Comparison of ENCODE assay signal across 11 cellular contexts in the genomic region with DNA sequence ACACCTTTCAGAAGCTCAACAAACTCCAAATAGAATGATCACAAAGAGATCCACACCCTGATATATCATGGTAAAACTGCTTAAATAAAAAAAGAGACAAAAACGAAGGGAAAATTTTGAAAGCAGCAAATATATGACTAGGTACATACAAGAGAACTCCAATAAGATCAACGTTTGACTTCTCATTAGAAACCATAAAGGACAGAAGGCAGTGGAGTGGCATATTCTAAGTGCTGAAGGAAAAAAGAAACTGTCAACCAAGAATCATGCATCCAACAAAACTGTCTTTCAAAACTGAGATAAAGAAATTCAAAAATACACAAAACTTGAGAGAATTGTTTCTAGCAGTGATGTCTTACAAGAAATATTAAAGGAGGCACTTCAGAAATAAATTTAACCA. TPM values are rescaled to one million over a fixed set of nuclear protein-coding genes. Genes with fewer than 3 reads are reported as not detected.
"Had no signal": no experiment of that assay in that cellular context is flagged by ENCODE, and none has a peak within 500 bp of the region (broad histone marks: within the 10 kb centered on the region; RNA-seq: fewer than 3 reads in every experiment).

No MANE protein-coding gene starts in this region.

- H3K9me3 Mint-ChIP-seq: GM23338 had no signal

- H3K4me2 ChIP-seq: GM23338 had no signal

- DNase-seq: H9, HCEC 1CT, HFFc6, KG1 had no signal

- H3K4me3 Mint-ChIP-seq: GM23338, H9, HFFc6, IgD-negative memory B cell had no signal

- ATAC-seq: GM23338, HepG2 had no signal

- H3K4me1 Mint-ChIP-seq: IgD-negative memory B cell had no signal

- H3K4me3 ChIP-seq: GM23338 had no signal

- H3K27ac Mint-ChIP-seq: GM23338, H9, HFFc6, IgD-negative memory B cell had no signal

- H3K27ac ChIP-seq: HL-60 had no signal

- H2AFZ ChIP-seq: GM23338 had no signal

- FAIRE-seq: H1, H54, HepG2 had no signal

- H3K27me3 Mint-ChIP-seq: IgD-negative memory B cell had no signal

RNA-seq across cellular contexts. Expression of a gene that starts 11.2 kb away (rescaled TPM):
- polyA plus RNA-seq: IgD-negative memory B cell had no signal

RNA-seq across cellular contexts. Expression of a gene that starts 47.9 kb away (rescaled TPM):
- total RNA-seq: HT1080 had no signal
- polyA plus RNA-seq: IgD-negative memory B cell had no signal
